Comparison of ENCODE assay signal across 25 cellular contexts in genomic region chrX:130652824-130653578, GRCh38.
"Had no signal": no experiment of that assay in that cellular context is flagged by ENCODE, and none has a peak within 500 bp of the region (broad histone marks: within the 10 kb centered on the region; RNA-seq: fewer than 3 reads in every experiment).

No MANE protein-coding gene starts in this region.

- H3K4me3 ChIP-seq: coronary artery, dorsolateral prefrontal cortex, esophagus squamous epithelium, gastrocnemius medialis, heart right ventricle, left lung, lower lobe of right lung, mucosa of descending colon had no signal

- H3K27me3 ChIP-seq: esophagus squamous epithelium, gastrocnemius medialis, heart right ventricle, left lung had no signal

- ATAC-seq: esophagus mucosa, gastrocnemius medialis, heart right ventricle, left cardiac atrium, left lung, left ventricle myocardium superior, lower lobe of right lung, mucosa of descending colon had no signal

- FAIRE-seq: islet of Langerhans, keratinocyte had no signal

- H3K4me1 ChIP-seq: esophagus squamous epithelium, gastrocnemius medialis, heart right ventricle, left lung, lower lobe of right lung had no signal

- DNase-seq: dermis blood vessel endothelial cell; dorsolateral prefrontal cortex; effector CD4-positive, alpha-beta T cell; effector memory CD4-positive, alpha-beta T cell; erythroblast; esophagus squamous epithelium; foreskin fibroblast; foreskin melanocyte; gastrocnemius medialis; glutamatergic neuron; head of caudate nucleus; heart right ventricle; hippocampal formation; left cardiac atrium; left lung; left ventricle myocardium superior; lower lobe of right lung; mesenchymal stem cell; mucosa of descending colon; naive B cell had no signal

- H3K27ac ChIP-seq: coronary artery, dorsolateral prefrontal cortex, epithelial cell of prostate, esophagus squamous epithelium, gastrocnemius medialis, heart right ventricle, left lung, lower lobe of right lung had no signal

- H3K9me3 ChIP-seq: esophagus squamous epithelium, gastrocnemius medialis, left lung, lower lobe of right lung, mucosa of descending colon had no signal

- H3K36me3 ChIP-seq: gastrocnemius medialis, left lung, lower lobe of right lung had no signal
